8 cellular contexts compared by ENCODE assay signal in genomic region chr6:137697267-137697938, GRCh38.
DNase-seq lines count a peak whose midpoint lies in the region; ATAC-seq and TF ChIP-seq lines count a peak whose summit lies in the region.

No MANE protein-coding gene starts in this region.

- no peak overlapping the region for H3K4me3 Mint-ChIP-seq in naive thymus-derived CD8-positive, alpha-beta T cell

- H3K4me1 Mint-ChIP-seq in naive thymus-derived CD8-positive, alpha-beta T cell = peaks cover 7 to 20% (median 16%) of the 10 kb centered on the region in 4 donors

- H3K9me3 Mint-ChIP-seq in naive thymus-derived CD8-positive, alpha-beta T cell = no peaks in the 10 kb centered on the region

- no peaks in the 10 kb centered on the region for H3K36me3 Mint-ChIP-seq in naive thymus-derived CD8-positive, alpha-beta T cell

- H3K27me3 Mint-ChIP-seq in naive thymus-derived CD8-positive, alpha-beta T cell = peaks cover 2 to 28% (median 5%) of the 10 kb centered on the region in 5 donors

- H3K4me3 ChIP-seq in astrocyte of the cerebellum (ENCODE audit: low read depth, low read length) = no peak overlapping the region

- no peak for TF ChIP-seq CTCF in astrocyte of the cerebellum (IDR thresholded peaks at IDR 0.05; ENCODE audit: low read depth, low read length, missing control alignments)

- H3K27ac Mint-ChIP-seq in naive thymus-derived CD8-positive, alpha-beta T cell = no peak overlapping the region

- in situ Hi-C loops in astrocyte of the cerebellum (cut with HindIII; ENCODE audit: low sequenced_read_pairs) = no loop called here

- DNase-seq in NCI-H748 (lab: John Stamatoyannopoulos, UW; ENCODE audit: unreplicated experiment) (peak; percentile 30), NCI-H748 treated with DMSO at 0.1 percent for 48 hours (lab: John Stamatoyannopoulos, UW) (no peak), astrocyte of the cerebellum (ENCODE audit: low read depth) (peak; percentile 29), lung microvascular endothelial cell (ENCODE audit: low read depth in 2 of 2) (peak; percentile 16 to 95), 8988T (no peak), NCI-H128 (lab: John Stamatoyannopoulos, UW; ENCODE audit: unreplicated experiment) (no peak)
- no peak for DNase-seq in naive thymus-derived CD8-positive, alpha-beta T cell

- ATAC-seq in HG03060 (IDR thresholded peaks at IDR 0.05; ENCODE audit: low read depth, unreplicated experiment) = peak; percentile 63
- ATAC-seq in naive thymus-derived CD8-positive, alpha-beta T cell = no peak

- POLR2A ChIA-PET in naive thymus-derived CD8-positive, alpha-beta T cell (lab: Charles Lee) = no interaction called here

Comparison
In these comparisons a context has a peak if more than half of its experiments do, and no peak if none do; other contexts are left out.
1. DNase-seq: peak in NCI-H748 (single experiment), astrocyte of the cerebellum (single experiment) and lung microvascular endothelial cell (2 of 2); none in NCI-H748 treated with DMSO at 0.1 percent for 48 hours (single experiment), 8988T (single experiment), NCI-H128 (single experiment) and naive thymus-derived CD8-positive, alpha-beta T cell (0 of 10).